ENCODE assay signal across 8 cellular contexts in genomic region chr13:21603531-21604448, GRCh38. TPM values are rescaled to one million over a fixed set of nuclear protein-coding genes. Genes with fewer than 3 reads are reported as not detected.
DNase-seq lines count a peak whose midpoint lies in the region; ATAC-seq and TF ChIP-seq lines count a peak whose summit lies in the region.

Gene MICU2 (minus strand): TSS chr13:21604170. CDS start chr13:21604148, 22 bp downstream.

- H3K4me1 Mint-ChIP-seq in GM23338 (peaks cover 7% of the 10 kb centered on the region), natural killer cell (peaks cover 38 to 42% of the 10 kb centered on the region in 2 donors)

- no peaks in the 10 kb centered on the region for H3K36me3 ChIP-seq in GM23338 (ENCODE audit: insufficient read depth)
- H3K36me3 ChIP-seq in RWPE2 (ENCODE audit: low read depth) = no peaks in the 10 kb centered on the region

- H3K4me1 ChIP-seq in GM23338 (ENCODE audit: insufficient read depth) (0 out of 2 replicates have a peak, but pooled peaks cover 5% of the 10 kb centered on the region), RWPE2 (ENCODE audit: insufficient read depth, poor library complexity, severe bottlenecking) (no peaks in the 10 kb centered on the region)

- H3K4me2 ChIP-seq in GM23338 = peak within 1 kb of the TSS; percentile 82

- H3K9me2 ChIP-seq in GM23338 (ENCODE audit: insufficient read depth) = no peaks in the 10 kb centered on the region

- peaks cover 8% of the 10 kb centered on the region; the same call in 2 of the 3 replicates for H3K36me3 Mint-ChIP-seq in GM23338 (ENCODE audit: low read depth)
- peaks cover 7% of the 10 kb centered on the region for H3K36me3 Mint-ChIP-seq in natural killer cell

- no peak for TF ChIP-seq CTCF in GM23338 (conservative IDR thresholded peaks at IDR 0.05; ENCODE audit: low read depth in 2 of 2)
- TF ChIP-seq CTCF in RWPE2 (IDR thresholded peaks at IDR 0.05; ENCODE audit: poor library complexity, severe bottlenecking) = no peak
- TF ChIP-seq CTCF in natural killer cell (IDR thresholded peaks at IDR 0.05) = no peak

- peaks cover 4% of the 10 kb centered on the region for H3K27me3 Mint-ChIP-seq in GM23338 (ENCODE audit: insufficient read depth, low read depth, poor library complexity)
- peaks cover 8 to 12% of the 10 kb centered on the region in 2 donors for H3K27me3 Mint-ChIP-seq in natural killer cell (ENCODE audit: low read depth in 2 of 2)

- peak within 1 kb of the TSS; percentile 90 for H3K27ac ChIP-seq in GM23338 (ENCODE audit: low read depth)
- peak within 1 kb of the TSS; percentile 40 for H3K27ac ChIP-seq in RWPE2 (ENCODE audit: poor library complexity, severe bottlenecking)

- DNase-seq in Daoy (ENCODE audit: low read depth) (peak; percentile 92), GM23338 (ENCODE audit: low spot score) (peak; percentile 97), LHCN-M2 (ENCODE audit: low read depth) (peak; percentile 92), RWPE2 (ENCODE audit: low spot score) (peak; percentile 87), fibroblast of peridontal ligament (ENCODE audit: extremely low read depth) (peak; percentile 89), natural killer cell (peak; percentile 92)
- DNase-seq in activated T-helper 9 cell treated with anti-CD3 and anti-CD28 coated beads, Interleukin-2, amount 50 U/mL, for 16 hours (ENCODE audit: low read depth) = peak; percentile 93
- peak; percentile 92 for DNase-seq in stimulated activated naive CD4-positive, alpha-beta T cell treated with Interleukin-2 at 50 U/mL for 16 hours (lab: John Stamatoyannopoulos, UW)

- intact Hi-C loops in natural killer cell (cut with micrococcal nuclease) = loop anchor here (1.0 to 5.0 kb wide), 3 partner anchors 23 to 126 kb away; partner anchors contain the start of gene FGF9

- peak within 1 kb of the TSS; percentile 44; the same call in 1 of the 2 replicates for H3K27ac Mint-ChIP-seq in GM23338
- H3K27ac Mint-ChIP-seq in natural killer cell = peak within 1 kb of the TSS; percentile 91 to 93

- H3F3A ChIP-seq in GM23338 (replicated peaks; ENCODE audit: low read depth) = 0 out of 2 replicates have a peak, but pooled peaks cover 5% of the 10 kb centered on the region

- H3K4me3 ChIP-seq in GM23338 = peak within 1 kb of the TSS; percentile 86
- H3K4me3 ChIP-seq in RWPE2 (ENCODE audit: severe bottlenecking) = peak within 1 kb of the TSS; percentile 95

- H3K27me3 ChIP-seq in GM23338 (ENCODE audit: insufficient read depth) (no peaks in the 10 kb centered on the region), RWPE2 (ENCODE audit: insufficient read depth, poor library complexity, severe bottlenecking) (no peaks in the 10 kb centered on the region)

- ATAC-seq in GM23338 (peak; percentile 98), RWPE2 (ENCODE audit: low read depth) (peak; percentile 98), natural killer cell (peak; percentile 90 to 97 (median 92))

- H3K4me3 Mint-ChIP-seq in GM23338 (peak within 1 kb of the TSS; percentile 89), natural killer cell (peak within 1 kb of the TSS; percentile 90)

- H3K9me3 Mint-ChIP-seq in GM23338 (no peaks in the 10 kb centered on the region), natural killer cell (no peaks in the 10 kb centered on the region)

- H3K79me2 ChIP-seq in GM23338 (replicated peaks; ENCODE audit: insufficient read depth) = peaks cover 46% of the 10 kb centered on the region

- H3K9me3 ChIP-seq in RWPE2 (ENCODE audit: severe bottlenecking) = no peaks in the 10 kb centered on the region

- H2AFZ ChIP-seq in GM23338 = peak within 1 kb of the TSS; percentile 72

- H4K20me1 ChIP-seq in GM23338 (replicated peaks; ENCODE audit: insufficient read depth) = no peaks in the 10 kb centered on the region; the same call in 1 of the 2 replicates

TF ChIP-seq in GM23338, 12 proteins besides CTCF, POLR2A, EP300 and RAD21 (continues in another document):
- TF ChIP-seq ZNF114 (CRISPR knock-in tag; IDR thresholded peaks at IDR 0.05) = no peak
- no peak for TF ChIP-seq ZNF331 (CRISPR knock-in tag; IDR thresholded peaks at IDR 0.05; ENCODE audit: low read depth)
- no peak for TF ChIP-seq CREB1 (CRISPR knock-in tag; IDR thresholded peaks at IDR 0.05; ENCODE audit: low read depth)
- TF ChIP-seq POLR2AphosphoS5 (IDR thresholded peaks at IDR 0.05; ENCODE audit: low read depth) = peak; percentile 93
- TF ChIP-seq STAT1 (IDR thresholded peaks at IDR 0.05; ENCODE audit: unreplicated experiment) = no peak
- no peak for TF ChIP-seq NANOG (IDR thresholded peaks at IDR 0.05; ENCODE audit: borderline replicate concordance)
- no peak for TF ChIP-seq JUNB (IDR thresholded peaks at IDR 0.05; ENCODE audit: unreplicated experiment)
- TF ChIP-seq ETS1 (IDR thresholded peaks at IDR 0.05) = peak; percentile 56; the same call in 1 of the 2 replicates
- TF ChIP-seq ZNF462 (CRISPR knock-in tag; IDR thresholded peaks at IDR 0.05) = no peak

RNA-seq across cellular contexts. Expression of gene MICU2, which starts in this region (rescaled TPM):
- 72.9 and 81.2 TPM in 2 replicates for total RNA-seq in Daoy (2014; rRNA removed; shearing (Covaris generic))
- total RNA-seq in GM23338 (2014; rRNA removed; shearing (Covaris generic)) = 122 and 125 TPM in 2 replicates
- 45.5 and 51.0 TPM in 2 replicates for polyA plus RNA-seq in GM23338 (2016; fragmentation: Nextera tagmentation; extraction: Ambion mirVana)
- total RNA-seq in LHCN-M2 (2014; rRNA removed) = 87.2 and 138 TPM in 2 replicates
- 24.0 TPM for polyA plus RNA-seq in LHCN-M2 (2012)
- 10 to 100 TPM; 40.2 to 47.1 (median 41.4) TPM for total RNA-seq in natural killer cell

Comparison
In these comparisons a context has a peak if more than half of its experiments do, and no peak if none do; other contexts are left out.
1. Peak in every context shown above with its lines: DNase-seq, ATAC-seq, H3K4me3 ChIP-seq and H3K27ac ChIP-seq.